Comparison of ENCODE assay signal across 1 cellular context in the genomic region with DNA sequence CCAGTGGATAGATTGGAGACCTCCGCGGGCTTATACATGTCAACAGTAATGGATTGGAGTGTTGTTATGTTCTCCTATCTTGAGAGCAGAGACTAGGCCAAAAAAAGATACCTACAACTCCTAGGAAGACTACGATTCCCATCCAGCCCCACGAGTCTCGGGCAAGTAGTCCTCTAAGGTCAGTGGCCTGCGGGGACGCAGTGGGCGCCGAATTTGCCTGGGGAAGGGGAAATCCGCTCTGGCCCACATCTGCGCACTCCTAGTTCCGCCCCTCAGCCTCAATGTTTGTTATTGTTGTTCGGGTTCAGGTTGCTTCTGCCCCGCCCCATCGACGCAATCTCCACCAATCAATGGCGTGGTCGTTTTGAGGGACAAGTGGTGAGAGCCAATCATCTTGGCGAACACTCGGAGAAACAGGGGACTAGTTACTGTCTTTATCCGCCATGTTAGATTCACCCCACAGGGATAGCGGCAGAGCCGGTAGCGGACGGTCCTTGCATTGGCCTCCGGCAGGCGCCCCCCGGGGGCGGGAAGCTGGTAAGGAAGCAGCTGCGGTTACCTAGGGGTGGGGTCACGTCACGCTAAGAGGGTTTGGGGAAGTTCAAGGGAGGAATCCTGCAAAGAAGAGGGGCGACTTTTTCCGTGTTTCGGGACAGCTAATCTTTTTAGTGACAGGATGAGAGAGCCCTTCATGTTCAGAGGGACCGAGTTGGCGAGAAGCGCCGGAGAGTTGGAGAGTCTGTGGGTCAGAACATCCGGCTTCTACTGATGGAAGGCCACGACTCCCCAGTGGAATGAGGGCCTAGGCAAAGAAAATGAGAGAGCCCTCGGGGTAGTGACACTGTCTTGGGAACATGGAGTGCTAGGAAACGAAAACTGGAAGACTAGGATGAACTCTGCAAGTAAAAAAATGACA.
TF ChIP-seq lines count a peak whose summit lies in the region.

NBR1 (plus strand) TSS at position 449 of the 916 bp plus-strand sequence. CDS start 4,586 bp downstream, outside the sequence.

TF ChIP-seq in HepG2, 621 proteins besides CTCF, POLR2A, EP300 and RAD21 (continued from another document and continues in another):
- TF ChIP-seq TIGD3 (CRISPR knock-in tag; IDR thresholded peaks at IDR 0.05; ENCODE audit: borderline replicate concordance) (peak; percentile 28; the same call in 1 of the 2 replicates), ZBTB10 (CRISPR knock-in tag; IDR thresholded peaks at IDR 0.05; ENCODE audit: borderline replicate concordance) (peak; percentile 33; the same call in 1 of the 2 replicates), NFYC (CRISPR knock-in tag; IDR thresholded peaks at IDR 0.05) (peak; percentile 98), SKIL (CRISPR knock-in tag; IDR thresholded peaks at IDR 0.05; ENCODE audit: borderline replicate concordance) (no peak), SIX1 (CRISPR knock-in tag; IDR thresholded peaks at IDR 0.05; ENCODE audit: borderline replicate concordance) (no peak), SKI (IDR thresholded peaks at IDR 0.05; ENCODE audit: partially characterized antibody) (peak; percentile 31), ZNF337 (CRISPR knock-in tag; IDR thresholded peaks at IDR 0.05; ENCODE audit: borderline replicate concordance, low read depth) (no peak), PBX2 (CRISPR knock-in tag; IDR thresholded peaks at IDR 0.05) (peak; percentile 99), ZBTB43 (CRISPR knock-in tag; conservative IDR thresholded peaks at IDR 0.05) (0 out of 2 replicates have a peak, but pooled peaks have one; percentile 26), FOXA3 (CRISPR knock-in tag; IDR thresholded peaks at IDR 0.05) (peak; percentile 46; the same call in 1 of the 2 replicates), IKZF1 (IDR thresholded peaks at IDR 0.05) (no peak), ZKSCAN8 (CRISPR knock-in tag; IDR thresholded peaks at IDR 0.05; ENCODE audit: borderline replicate concordance) (no peak), ZNF619 (CRISPR knock-in tag; IDR thresholded peaks at IDR 0.05) (peak; percentile 26; the same call in 1 of the 2 replicates), ARHGAP35 (CRISPR knock-in tag; IDR thresholded peaks at IDR 0.05; ENCODE audit: borderline replicate concordance) (no peak), ZNF530 (CRISPR knock-in tag; IDR thresholded peaks at IDR 0.05; ENCODE audit: low read depth) (no peak), ELF1 (CRISPR knock-in tag; IDR thresholded peaks at IDR 0.05) (peak; percentile 44), SMC3 (IDR thresholded peaks at IDR 0.05; ENCODE audit: low read length) (no peak), ZNF781 (CRISPR knock-in tag; IDR thresholded peaks at IDR 0.05; ENCODE audit: borderline replicate concordance, not compliant biosample characterization) (no peak), ZMAT3 (CRISPR knock-in tag; conservative IDR thresholded peaks at IDR 0.05) (peak; percentile 50; the same call in 1 of the 2 replicates), ZSCAN31 (CRISPR knock-in tag; IDR thresholded peaks at IDR 0.05; ENCODE audit: low read depth) (peak; percentile 58; the same call in 1 of the 2 replicates), ZNF484 (CRISPR knock-in tag; IDR thresholded peaks at IDR 0.05; ENCODE audit: borderline replicate concordance, low read depth) (no peak), EEA1 (CRISPR knock-in tag; IDR thresholded peaks at IDR 0.05; ENCODE audit: borderline replicate concordance) (no peak), SMAD9 (CRISPR knock-in tag; IDR thresholded peaks at IDR 0.05) (peak; percentile 18; the same call in 1 of the 2 replicates), ZNF576 (CRISPR knock-in tag; IDR thresholded peaks at IDR 0.05) (no peak), ATF6 (CRISPR knock-in tag; conservative IDR thresholded peaks at IDR 0.05) (0 out of 2 replicates have a peak, but pooled peaks have one; percentile 52), CENPBD1 (CRISPR knock-in tag; IDR thresholded peaks at IDR 0.05; ENCODE audit: borderline replicate concordance, low read depth) (no peak; the same call in 1 of the 2 replicates), PITX1 (CRISPR knock-in tag; IDR thresholded peaks at IDR 0.05) (peak; percentile 64; the same call in 1 of the 2 replicates), POLR2AphosphoS5 (IDR thresholded peaks at IDR 0.05; ENCODE audit: low read depth, low read length) (peak; percentile 86), GTF3A (CRISPR knock-in tag; conservative IDR thresholded peaks at IDR 0.05) (no peak)
- TF ChIP-seq, protein P1, sequence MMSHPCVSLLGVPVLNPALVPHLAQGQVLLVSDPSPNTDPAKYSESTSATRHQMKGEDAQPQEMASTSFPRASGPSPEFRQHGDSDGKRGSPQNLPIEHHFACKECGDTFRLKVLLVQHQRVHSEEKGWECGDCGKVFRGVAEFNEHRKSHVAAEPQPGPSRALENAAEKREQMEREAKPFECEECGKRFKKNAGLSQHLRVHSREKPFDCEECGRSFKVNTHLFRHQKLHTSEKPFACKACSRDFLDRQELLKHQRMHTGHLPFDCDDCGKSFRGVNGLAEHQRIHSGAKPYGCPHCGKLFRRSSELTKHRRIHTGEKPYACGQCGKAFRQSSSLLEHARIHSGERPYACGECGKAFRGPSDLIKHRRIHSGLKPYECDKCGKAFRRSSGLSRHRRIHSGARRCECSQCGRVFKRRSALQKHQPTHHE (CRISPR knock-in tag; IDR thresholded peaks at IDR 0.05; ENCODE audit: borderline replicate concordance) = no peak; the same call in 1 of the 2 replicates
- TF ChIP-seq, protein P2, sequence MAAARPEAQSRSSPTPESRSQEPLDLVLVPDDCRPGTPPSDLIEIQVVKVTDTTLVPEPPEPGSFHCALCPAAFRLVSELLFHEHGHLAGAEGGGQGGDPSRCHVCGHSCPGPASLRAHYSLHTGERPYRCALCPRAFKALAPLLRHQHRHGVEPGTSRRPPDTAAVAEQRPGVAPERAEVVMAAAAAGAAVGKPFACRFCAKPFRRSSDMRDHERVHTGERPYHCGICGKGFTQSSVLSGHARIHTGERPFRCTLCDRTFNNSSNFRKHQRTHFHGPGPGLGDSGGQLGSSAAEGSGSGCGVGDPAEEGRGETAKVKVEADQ (CRISPR knock-in tag; IDR thresholded peaks at IDR 0.05; ENCODE audit: borderline replicate concordance) = no peak
- TF ChIP-seq, protein P3, sequence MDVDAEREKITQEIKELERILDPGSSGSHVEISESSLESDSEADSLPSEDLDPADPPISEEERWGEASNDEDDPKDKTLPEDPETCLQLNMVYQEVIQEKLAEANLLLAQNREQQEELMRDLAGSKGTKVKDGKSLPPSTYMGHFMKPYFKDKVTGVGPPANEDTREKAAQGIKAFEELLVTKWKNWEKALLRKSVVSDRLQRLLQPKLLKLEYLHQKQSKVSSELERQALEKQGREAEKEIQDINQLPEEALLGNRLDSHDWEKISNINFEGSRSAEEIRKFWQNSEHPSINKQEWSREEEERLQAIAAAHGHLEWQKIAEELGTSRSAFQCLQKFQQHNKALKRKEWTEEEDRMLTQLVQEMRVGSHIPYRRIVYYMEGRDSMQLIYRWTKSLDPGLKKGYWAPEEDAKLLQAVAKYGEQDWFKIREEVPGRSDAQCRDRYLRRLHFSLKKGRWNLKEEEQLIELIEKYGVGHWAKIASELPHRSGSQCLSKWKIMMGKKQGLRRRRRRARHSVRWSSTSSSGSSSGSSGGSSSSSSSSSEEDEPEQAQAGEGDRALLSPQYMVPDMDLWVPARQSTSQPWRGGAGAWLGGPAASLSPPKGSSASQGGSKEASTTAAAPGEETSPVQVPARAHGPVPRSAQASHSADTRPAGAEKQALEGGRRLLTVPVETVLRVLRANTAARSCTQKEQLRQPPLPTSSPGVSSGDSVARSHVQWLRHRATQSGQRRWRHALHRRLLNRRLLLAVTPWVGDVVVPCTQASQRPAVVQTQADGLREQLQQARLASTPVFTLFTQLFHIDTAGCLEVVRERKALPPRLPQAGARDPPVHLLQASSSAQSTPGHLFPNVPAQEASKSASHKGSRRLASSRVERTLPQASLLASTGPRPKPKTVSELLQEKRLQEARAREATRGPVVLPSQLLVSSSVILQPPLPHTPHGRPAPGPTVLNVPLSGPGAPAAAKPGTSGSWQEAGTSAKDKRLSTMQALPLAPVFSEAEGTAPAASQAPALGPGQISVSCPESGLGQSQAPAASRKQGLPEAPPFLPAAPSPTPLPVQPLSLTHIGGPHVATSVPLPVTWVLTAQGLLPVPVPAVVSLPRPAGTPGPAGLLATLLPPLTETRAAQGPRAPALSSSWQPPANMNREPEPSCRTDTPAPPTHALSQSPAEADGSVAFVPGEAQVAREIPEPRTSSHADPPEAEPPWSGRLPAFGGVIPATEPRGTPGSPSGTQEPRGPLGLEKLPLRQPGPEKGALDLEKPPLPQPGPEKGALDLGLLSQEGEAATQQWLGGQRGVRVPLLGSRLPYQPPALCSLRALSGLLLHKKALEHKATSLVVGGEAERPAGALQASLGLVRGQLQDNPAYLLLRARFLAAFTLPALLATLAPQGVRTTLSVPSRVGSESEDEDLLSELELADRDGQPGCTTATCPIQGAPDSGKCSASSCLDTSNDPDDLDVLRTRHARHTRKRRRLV (CRISPR knock-in tag; IDR thresholded peaks at IDR 0.05) = no peak; the same call in 1 of the 2 replicates
